ENCODE assay signal across 11 cellular contexts in the genomic region with DNA sequence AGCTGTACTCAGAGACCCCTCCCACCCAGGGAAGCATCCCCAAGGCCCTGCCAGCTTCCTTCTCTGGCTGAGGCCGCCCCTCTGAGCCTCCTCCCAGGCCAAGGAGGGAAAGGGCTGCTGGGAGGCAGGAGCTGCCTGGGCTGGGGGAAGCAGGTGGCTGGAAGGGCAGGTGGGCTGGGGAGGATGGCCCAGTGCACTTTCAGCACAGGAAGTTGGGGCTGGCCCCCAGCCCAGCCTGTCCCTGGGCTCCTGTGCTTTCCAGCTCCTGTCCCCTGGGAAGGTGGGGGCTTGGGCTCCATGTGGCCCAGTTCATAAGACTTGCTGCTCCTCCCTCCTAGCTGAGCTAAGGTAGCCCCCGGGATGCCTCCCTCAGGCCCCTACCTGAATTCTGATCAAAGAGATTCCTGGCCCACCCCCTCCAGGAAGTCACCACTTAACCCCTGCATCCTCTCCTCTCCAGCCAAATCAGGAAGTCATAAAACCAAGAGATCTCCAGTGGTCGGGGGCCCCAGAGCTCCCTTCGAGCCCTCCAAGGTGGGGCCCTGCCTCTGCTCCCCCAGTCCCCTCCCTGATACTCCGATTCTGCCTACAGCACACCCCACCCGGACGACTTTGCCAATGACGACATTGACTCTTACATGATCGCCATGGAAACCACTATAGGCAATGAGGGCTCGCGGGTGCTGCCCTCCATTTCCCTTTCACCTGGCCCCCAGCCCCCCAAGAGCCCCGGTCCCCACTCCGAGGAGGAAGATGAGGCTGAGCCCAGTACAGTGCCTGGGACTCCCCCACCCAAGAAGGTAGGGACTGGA. TPM values are rescaled to one million over a fixed set of nuclear protein-coding genes. Genes with fewer than 3 reads are reported as not detected.
DNase-seq lines count a peak whose midpoint lies in the region; ATAC-seq lines count a peak whose summit lies in the region.
"Had no signal": no experiment of that assay in that cellular context is flagged by ENCODE, and none has a peak within 500 bp of the region (broad histone marks: within the 10 kb centered on the region; RNA-seq: fewer than 3 reads in every experiment).

No MANE protein-coding gene starts in this region.

- no peaks in the 10 kb centered on the region for H3K27me3 Mint-ChIP-seq in activated naive CD4-positive, alpha-beta T cell treated with anti-CD3 and anti-CD28 coated beads, Interleukin-2, amount 50 U/mL, for 24 hours
- H3K27me3 Mint-ChIP-seq in activated naive CD8-positive, alpha-beta T cell treated with anti-CD3 and anti-CD28 coated beads for 36 hours, result no peaks in the 10 kb centered on the region
- no peaks in the 10 kb centered on the region for H3K27me3 Mint-ChIP-seq in stimulated activated memory B cell treated with anti-CD40 and anti-IgM and Interleukin-4, amounts not matched to agents 10 μg/mL and 1 μg/mL and 100 μg/mL, for 72 hours

- peak overlapping the region; percentile 49 for H3K4me3 Mint-ChIP-seq in activated naive CD4-positive, alpha-beta T cell treated with anti-CD3 and anti-CD28 coated beads, Interleukin-2, amount 50 U/mL, for 24 hours
- H3K4me3 Mint-ChIP-seq in activated naive CD8-positive, alpha-beta T cell treated with anti-CD3 and anti-CD28 coated beads for 36 hours, result peak overlapping the region; percentile 54
- no peak overlapping the region for H3K4me3 Mint-ChIP-seq in stimulated activated memory B cell treated with anti-CD40 and anti-IgM and Interleukin-4, amounts not matched to agents 10 μg/mL and 1 μg/mL and 100 μg/mL, for 72 hours
- H3K4me3 Mint-ChIP-seq: activated T-cell treated with anti-CD3 and anti-CD28 coated beads, Interleukin-2, amount 50 U/mL, for 4 hours had no signal

- H3K27ac Mint-ChIP-seq in activated naive CD4-positive, alpha-beta T cell treated with anti-CD3 and anti-CD28 coated beads, Interleukin-2, amount 50 U/mL, for 24 hours, result peak overlapping the region; percentile 75
- H3K27ac Mint-ChIP-seq in activated naive CD8-positive, alpha-beta T cell treated with anti-CD3 and anti-CD28 coated beads for 36 hours, result peak overlapping the region; percentile 89
- peak overlapping the region; percentile 30 for H3K27ac Mint-ChIP-seq in stimulated activated memory B cell treated with anti-CD40 and anti-IgM and Interleukin-4, amounts not matched to agents 10 μg/mL and 1 μg/mL and 100 μg/mL, for 72 hours

- peaks cover 59% of the 10 kb centered on the region for H3K4me1 Mint-ChIP-seq in activated naive CD4-positive, alpha-beta T cell treated with anti-CD3 and anti-CD28 coated beads, Interleukin-2, amount 50 U/mL, for 24 hours
- H3K4me1 Mint-ChIP-seq in activated naive CD8-positive, alpha-beta T cell treated with anti-CD3 and anti-CD28 coated beads for 36 hours, result peaks cover 43% of the 10 kb centered on the region
- peaks cover 57% of the 10 kb centered on the region for H3K4me1 Mint-ChIP-seq in stimulated activated memory B cell treated with anti-CD40 and anti-IgM and Interleukin-4, amounts not matched to agents 10 μg/mL and 1 μg/mL and 100 μg/mL, for 72 hours

- H3K36me3 Mint-ChIP-seq in activated naive CD4-positive, alpha-beta T cell treated with anti-CD3 and anti-CD28 coated beads, Interleukin-2, amount 50 U/mL, for 24 hours, result peaks cover 4% of the 10 kb centered on the region
- peaks cover 31% of the 10 kb centered on the region for H3K36me3 Mint-ChIP-seq in activated naive CD8-positive, alpha-beta T cell treated with anti-CD3 and anti-CD28 coated beads for 36 hours
- H3K36me3 Mint-ChIP-seq in stimulated activated memory B cell treated with anti-CD40 and anti-IgM and Interleukin-4, amounts not matched to agents 10 μg/mL and 1 μg/mL and 100 μg/mL, for 72 hours, result peaks cover 38% of the 10 kb centered on the region

- no peak for DNase-seq in activated naive CD4-positive, alpha-beta T cell (lab: John Stamatoyannopoulos, UW)
- DNase-seq in activated naive CD8-positive, alpha-beta T cell treated with anti-CD3 and anti-CD28 coated beads for 36 hours, result no peak
- DNase-seq: activated T-cell treated with anti-CD3 and anti-CD28 coated beads, Interleukin-2, amount 50 U/mL, for 4 hours; midbrain; NCI-H526 treated with DMSO at 0.1 percent for 48 hours; small intestine had no signal

- no peaks in the 10 kb centered on the region for H3K9me3 Mint-ChIP-seq in activated naive CD4-positive, alpha-beta T cell treated with anti-CD3 and anti-CD28 coated beads, Interleukin-2, amount 50 U/mL, for 24 hours
- H3K9me3 Mint-ChIP-seq in activated naive CD8-positive, alpha-beta T cell treated with anti-CD3 and anti-CD28 coated beads for 36 hours, result no peaks in the 10 kb centered on the region
- no peaks in the 10 kb centered on the region for H3K9me3 Mint-ChIP-seq in stimulated activated memory B cell treated with anti-CD40 and anti-IgM and Interleukin-4, amounts not matched to agents 10 μg/mL and 1 μg/mL and 100 μg/mL, for 72 hours
- H3K9me3 Mint-ChIP-seq: activated T-cell treated with anti-CD3 and anti-CD28 coated beads, Interleukin-2, amount 50 U/mL, for 4 hours had no signal

- no peak for ATAC-seq in stimulated activated memory B cell treated with anti-CD40 and anti-IgM and Interleukin-4, amounts not matched to agents 10 μg/mL and 1 μg/mL and 100 μg/mL, for 72 hours
- ATAC-seq in GM18870 (IDR thresholded peaks at IDR 0.05; ENCODE audit: unreplicated experiment) (no peak), GM18867 (IDR thresholded peaks at IDR 0.05; ENCODE audit: unreplicated experiment) (no peak)
- ATAC-seq: activated T-cell treated with anti-CD3 and anti-CD28 coated beads, Interleukin-2, amount 50 U/mL, for 4 hours; heart left ventricle had no signal

RNA-seq across cellular contexts. Expression of gene PPP1CA, which starts 4.9 kb away (rescaled TPM):
- total RNA-seq in activated naive CD8-positive, alpha-beta T cell treated with anti-CD3 and anti-CD28 coated beads for 36 hours, result 100 to 1,000 TPM; 262 to 269 TPM

RNA-seq across cellular contexts. Expression of gene RAD9A, which starts 5.0 kb away (rescaled TPM):
- total RNA-seq in activated naive CD8-positive, alpha-beta T cell treated with anti-CD3 and anti-CD28 coated beads for 36 hours, result 10 to 100 TPM; 31.2 to 33.7 TPM

RNA-seq across cellular contexts. Expression of gene TBC1D10C, which starts 7.1 kb away (rescaled TPM):
- 100 to 1,000 TPM; 117 to 121 TPM for total RNA-seq in activated naive CD8-positive, alpha-beta T cell treated with anti-CD3 and anti-CD28 coated beads for 36 hours

RNA-seq across cellular contexts. Expression of gene CARNS1, which starts 18.7 kb away (rescaled TPM):
- 1 to 10 TPM; 3.1 to 3.7 TPM for total RNA-seq in activated naive CD8-positive, alpha-beta T cell treated with anti-CD3 and anti-CD28 coated beads for 36 hours

RNA-seq across cellular contexts. Expression of gene CLCF1, which starts 23.4 kb away (rescaled TPM):
- under 1 TPM; 0.31 to 0.56 TPM for total RNA-seq in activated naive CD8-positive, alpha-beta T cell treated with anti-CD3 and anti-CD28 coated beads for 36 hours

Comparison
In these comparisons a context has a peak if more than half of its experiments do, and no peak if none do; other contexts are left out.
1. H3K27ac Mint-ChIP-seq: peak in every context shown above with its lines; median percentile 89 in activated naive CD8-positive, alpha-beta T cell treated with anti-CD3 and anti-CD28 coated beads for 36 hours; 75 in activated naive CD4-positive, alpha-beta T cell treated with anti-CD3 and anti-CD28 coated beads, Interleukin-2, amount 50 U/mL, for 24 hours; 30 in stimulated activated memory B cell treated with anti-CD40 and anti-IgM and Interleukin-4, amounts not matched to agents 10 μg/mL and 1 μg/mL and 100 μg/mL, for 72 hours.